Comparison of ENCODE assay signal across 7 cellular contexts in the genomic region with DNA sequence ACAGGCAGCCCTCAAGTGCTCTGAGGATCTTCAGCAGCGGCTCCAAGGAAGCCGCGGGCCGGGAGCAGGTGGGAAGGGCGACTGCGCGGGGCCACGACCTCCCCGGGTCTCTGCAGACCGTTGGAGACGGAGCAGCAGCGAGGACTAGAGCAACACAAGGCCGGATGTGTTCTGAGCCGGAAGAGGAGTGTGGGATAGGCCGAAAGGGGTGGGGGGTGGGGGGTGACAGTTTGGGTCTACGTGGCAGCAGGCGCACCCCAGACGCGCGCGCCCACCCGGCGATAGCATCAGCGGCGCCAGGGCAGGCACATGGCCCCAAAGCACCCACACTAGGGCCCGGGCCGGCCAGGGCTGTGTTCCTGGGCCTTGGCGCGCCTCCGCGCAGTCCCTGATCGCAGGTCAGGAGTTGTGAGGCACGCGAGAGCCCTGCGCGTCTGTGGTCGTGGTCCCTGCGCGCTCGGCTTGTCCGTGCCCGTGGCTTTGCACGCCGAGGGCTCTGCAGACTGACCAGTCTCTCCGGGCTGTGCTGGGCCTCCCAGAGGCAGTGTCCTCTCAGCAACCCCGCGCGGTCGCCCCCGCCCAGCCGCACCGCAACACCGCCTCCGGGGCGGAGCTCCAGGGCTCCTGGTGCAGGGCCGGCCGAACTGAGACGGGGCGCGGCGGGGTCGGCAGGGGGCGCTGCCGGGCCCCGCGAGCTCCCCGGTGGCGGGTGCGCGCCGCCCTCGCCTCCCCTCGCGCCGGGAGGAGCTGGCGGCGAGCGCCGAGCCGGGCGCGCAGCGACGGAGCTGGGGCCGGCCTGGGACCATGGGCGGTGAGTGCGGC. TPM values are rescaled to one million over a fixed set of nuclear protein-coding genes. Genes with fewer than 3 reads are reported as not detected.
DNase-seq lines count a peak whose midpoint lies in the region; ATAC-seq and TF ChIP-seq lines count a peak whose summit lies in the region.

A gene with protein sequence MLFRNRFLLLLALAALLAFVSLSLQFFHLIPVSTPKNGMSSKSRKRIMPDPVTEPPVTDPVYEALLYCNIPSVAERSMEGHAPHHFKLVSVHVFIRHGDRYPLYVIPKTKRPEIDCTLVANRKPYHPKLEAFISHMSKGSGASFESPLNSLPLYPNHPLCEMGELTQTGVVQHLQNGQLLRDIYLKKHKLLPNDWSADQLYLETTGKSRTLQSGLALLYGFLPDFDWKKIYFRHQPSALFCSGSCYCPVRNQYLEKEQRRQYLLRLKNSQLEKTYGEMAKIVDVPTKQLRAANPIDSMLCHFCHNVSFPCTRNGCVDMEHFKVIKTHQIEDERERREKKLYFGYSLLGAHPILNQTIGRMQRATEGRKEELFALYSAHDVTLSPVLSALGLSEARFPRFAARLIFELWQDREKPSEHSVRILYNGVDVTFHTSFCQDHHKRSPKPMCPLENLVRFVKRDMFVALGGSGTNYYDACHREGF (plus strand): TSS at position 725 of the 822 bp plus-strand sequence. CDS start 28,351 bp downstream, outside the sequence.

- peaks cover 26% of the 10 kb centered on the region for H3K4me1 Mint-ChIP-seq in T-helper 17 cell

- DNase-seq in GM13976 (ENCODE audit: low spot score) (peak; percentile 97), NCI-H1105 treated with DMSO at 0.1 percent for 48 hours (lab: John Stamatoyannopoulos, UW) (peak; percentile 88), T-helper 17 cell (peak; percentile 84 to 89 (median 88)), anterior cingulate cortex (lab: John Stamatoyannopoulos, UW) (peak; percentile 22 to 93 (median 84)), hepatic stellate cell (ENCODE audit: low spot score) (peak; percentile 93), retinal pigment epithelial cell (ENCODE audit: low read depth) (peak; percentile 43)

- H3K27ac Mint-ChIP-seq in T-helper 17 cell, result peak within 1 kb of the TSS; percentile 90

- in situ Hi-C loops in GM13976 (cut with MboI; ENCODE audit: low sequenced_read_pairs, unreplicated experiment), result no loop called here

- no peaks in the 10 kb centered on the region for H3K27me3 Mint-ChIP-seq in T-helper 17 cell

- peak within 1 kb of the TSS; percentile 67 for H3K4me3 ChIP-seq in retinal pigment epithelial cell (ENCODE audit: low read length)

- no peaks in the 10 kb centered on the region for H3K9me3 ChIP-seq in T-helper 17 cell (ENCODE audit: control insufficient read depth, low read length, poor library complexity, severe bottlenecking)

- H3K36me3 Mint-ChIP-seq in T-helper 17 cell (ENCODE audit: low read depth), result peaks cover 4% of the 10 kb centered on the region

- TF ChIP-seq CTCF in GM13976 (IDR thresholded peaks at IDR 0.05; ENCODE audit: borderline replicate concordance, control extremely low read depth, extremely low read depth, insufficient read depth, missing control alignments) (peak; percentile 89), retinal pigment epithelial cell (conservative IDR thresholded peaks at IDR 0.05; ENCODE audit: low read depth, low read length) (peak; percentile 44)

- H3K4me3 Mint-ChIP-seq in T-helper 17 cell, result peak within 1 kb of the TSS; percentile 98

- peak; percentile 96 for ATAC-seq in HG02759 (IDR thresholded peaks at IDR 0.05; ENCODE audit: unreplicated experiment)
- peak; percentile 97 for ATAC-seq in T-helper 17 cell

RNA-seq across cellular contexts. Expression of the gene that starts here (rescaled TPM):
- 1 to 10 TPM; 6.1 to 9.0 TPM for total RNA-seq in T-helper 17 cell

Comparison
In these comparisons a context has a peak if more than half of its experiments do, and no peak if none do; other contexts are left out.
1. Peak in every context shown above with its lines: DNase-seq, ATAC-seq and H3K4me3 ChIP-seq.
2. DNase-seq: peak in every context shown above with its lines; median percentile 97 in GM13976; 93 in hepatic stellate cell; 88 in NCI-H1105 treated with DMSO at 0.1 percent for 48 hours; 88 in T-helper 17 cell; 84 in anterior cingulate cortex; 43 in retinal pigment epithelial cell.